8 cellular contexts compared by ENCODE assay signal in genomic region chr2:20666114-20666363, GRCh38. TPM values are rescaled to one million over a fixed set of nuclear protein-coding genes. Genes with fewer than 3 reads are reported as not detected.
DNase-seq lines count a peak whose midpoint lies in the region; ATAC-seq and TF ChIP-seq lines count a peak whose summit lies in the region.

No MANE protein-coding gene starts in this region.

- POLR2A ChIA-PET in activated CD8-positive, alpha-beta T cell treated with anti-CD3 and anti-CD28 coated beads for 36 hours (lab: Charles Lee), result interaction anchor here (1.5 to 1.6 kb wide), 2 partner anchors 9 to 10 kb away, joined by 3 to 7 read pairs; no protein-coding TSS in a partner anchor

- no peaks in the 10 kb centered on the region for H3K9me3 ChIP-seq in thoracic aorta

- TF ChIP-seq CTCF in activated CD8-positive, alpha-beta T cell treated with anti-CD3 and anti-CD28 coated beads for 36 hours (IDR thresholded peaks at IDR 0.05), result no peak
- TF ChIP-seq CTCF in thoracic aorta (IDR thresholded peaks at IDR 0.05), result no peak

- peaks cover 91% of the 10 kb centered on the region for H3K27me3 Mint-ChIP-seq in activated T-cell treated with anti-CD3 and anti-CD28 coated beads, Interleukin-2, amount 50 U/mL, for 24 hours
- H3K27me3 Mint-ChIP-seq in activated CD8-positive, alpha-beta T cell treated with anti-CD3 and anti-CD28 coated beads for 36 hours, result peaks cover 69% of the 10 kb centered on the region
- peaks cover 23 to 34% (median 26%) of the 10 kb centered on the region in 3 donors for H3K27me3 Mint-ChIP-seq in immature natural killer cell (ENCODE audit: low read depth in 3 of 3)

- H3K4me3 Mint-ChIP-seq in activated T-cell treated with anti-CD3 and anti-CD28 coated beads, Interleukin-2, amount 50 U/mL, for 24 hours, result peak overlapping the region; percentile 69
- H3K4me3 Mint-ChIP-seq in activated CD8-positive, alpha-beta T cell treated with anti-CD3 and anti-CD28 coated beads for 36 hours, result peak overlapping the region; percentile 63
- H3K4me3 Mint-ChIP-seq in immature natural killer cell, result peak overlapping the region; percentile 75 to 84 (median 80)

- H3K27ac Mint-ChIP-seq in activated T-cell treated with anti-CD3 and anti-CD28 coated beads, Interleukin-2, amount 50 U/mL, for 24 hours, result no peak overlapping the region
- no peak overlapping the region for H3K27ac Mint-ChIP-seq in activated CD8-positive, alpha-beta T cell treated with anti-CD3 and anti-CD28 coated beads for 36 hours
- no peak overlapping the region for H3K27ac Mint-ChIP-seq in immature natural killer cell

- H3K4me1 Mint-ChIP-seq in activated T-cell treated with anti-CD3 and anti-CD28 coated beads, Interleukin-2, amount 50 U/mL, for 24 hours (ENCODE audit: low read depth), result peaks cover 23% of the 10 kb centered on the region
- peaks cover 16% of the 10 kb centered on the region for H3K4me1 Mint-ChIP-seq in activated CD8-positive, alpha-beta T cell treated with anti-CD3 and anti-CD28 coated beads for 36 hours (ENCODE audit: low read depth)
- H3K4me1 Mint-ChIP-seq in immature natural killer cell, result peaks cover 11 to 12% of the 10 kb centered on the region in 2 donors

- peak overlapping the region; percentile 99 for H3K27ac ChIP-seq in thoracic aorta

- H3K4me3 ChIP-seq in thoracic aorta, result peak overlapping the region; percentile 88

- peaks cover 6% of the 10 kb centered on the region for H3K36me3 ChIP-seq in thoracic aorta

- intact Hi-C loops in activated CD8-positive, alpha-beta T cell treated with anti-CD3 and anti-CD28 coated beads for 36 hours (cut with micrococcal nuclease), result no loop called here

- H3K27me3 ChIP-seq in thoracic aorta (replicated peaks; ENCODE audit: insufficient read depth), result no peaks in the 10 kb centered on the region

- CTCF ChIA-PET in activated CD8-positive, alpha-beta T cell treated with anti-CD3 and anti-CD28 coated beads for 36 hours (lab: Charles Lee), result interaction anchor here (0.7 to 1.5 kb wide), 8 partner anchors 10 to 297 kb away, joined by 3 to 14 read pairs (median 4); no protein-coding TSS in a partner anchor

- DNase-seq in activated T-cell treated with anti-CD3 and anti-CD28 coated beads, Interleukin-2, amount 50 U/mL, for 24 hours, result no peak
- no peak for DNase-seq in activated T-cell treated with anti-CD3 and anti-CD28 coated beads, Interleukin-2, amount 50 U/mL, for 48 hours
- no peak for DNase-seq in activated CD8-positive, alpha-beta T cell treated with anti-CD3 and anti-CD28 coated beads for 36 hours
- DNase-seq in immature natural killer cell (no peak), thoracic aorta (ENCODE audit: low spot score) (no peak), OCI-M1 (lab: John Stamatoyannopoulos, UW) (no peak)

- H3K4me1 ChIP-seq in thoracic aorta (ENCODE audit: control insufficient read depth in 1 of 2, low read depth in 2 of 2), result peaks cover 3 to 59% of the 10 kb centered on the region in 2 donors

- ATAC-seq in activated CD8-positive, alpha-beta T cell treated with anti-CD3 and anti-CD28 coated beads for 36 hours, result peak; percentile 8
- ATAC-seq in thoracic aorta (ENCODE audit: insufficient number of reproducible peaks, low FRiP score, low read depth) (no peak), HG02571 (IDR thresholded peaks at IDR 0.05; ENCODE audit: unreplicated experiment) (no peak), HG02938 (IDR thresholded peaks at IDR 0.05; ENCODE audit: unreplicated experiment) (no peak)

- H3K36me3 Mint-ChIP-seq in activated T-cell treated with anti-CD3 and anti-CD28 coated beads, Interleukin-2, amount 50 U/mL, for 24 hours (ENCODE audit: low read depth), result no peaks in the 10 kb centered on the region
- no peaks in the 10 kb centered on the region for H3K36me3 Mint-ChIP-seq in activated CD8-positive, alpha-beta T cell treated with anti-CD3 and anti-CD28 coated beads for 36 hours (ENCODE audit: low read depth)
- no peaks in the 10 kb centered on the region for H3K36me3 Mint-ChIP-seq in immature natural killer cell

- H3K9me3 Mint-ChIP-seq in activated T-cell treated with anti-CD3 and anti-CD28 coated beads, Interleukin-2, amount 50 U/mL, for 24 hours, result no peaks in the 10 kb centered on the region
- no peaks in the 10 kb centered on the region for H3K9me3 Mint-ChIP-seq in activated CD8-positive, alpha-beta T cell treated with anti-CD3 and anti-CD28 coated beads for 36 hours
- H3K9me3 Mint-ChIP-seq in immature natural killer cell, result no peaks in the 10 kb centered on the region

RNA-seq across cellular contexts. Expression of gene GDF7, which starts 0.9 kb away (rescaled TPM):
- not detected for total RNA-seq in activated CD8-positive, alpha-beta T cell treated with anti-CD3 and anti-CD28 coated beads for 36 hours
- not detected for polyA plus RNA-seq in immature natural killer cell
- total RNA-seq in thoracic aorta, result 10 to 100 TPM; 39.7 to 40.7 TPM

RNA-seq across cellular contexts. Expression of gene HS1BP3, which starts 15.1 kb away (rescaled TPM):
- 1 to 10 TPM; 6.5 to 7.9 TPM for total RNA-seq in activated CD8-positive, alpha-beta T cell treated with anti-CD3 and anti-CD28 coated beads for 36 hours
- 10 to 100 TPM; 19.2 to 31.1 (median 25.3) TPM for polyA plus RNA-seq in immature natural killer cell
- 10 to 100 TPM; 40.7 to 65.8 TPM for total RNA-seq in thoracic aorta

Comparison
In these comparisons a context has a peak if more than half of its experiments do, and no peak if none do; other contexts are left out.
1. RNA of gene GDF7, which starts 0.9 kb away (total RNA-seq): 39.7 to 40.7 TPM in thoracic aorta; not detected in activated CD8-positive, alpha-beta T cell treated with anti-CD3 and anti-CD28 coated beads for 36 hours; every median in the first group is over 10 times any median in the second.
2. RNA of gene HS1BP3, which starts 15.1 kb away (total RNA-seq): 40.7 to 65.8 TPM in thoracic aorta; 6.5 to 7.9 TPM in activated CD8-positive, alpha-beta T cell treated with anti-CD3 and anti-CD28 coated beads for 36 hours; every median in the first group is over 4 times any median in the second.
3. Peak in every context shown above with its lines, with median percentiles within 50 percentile points of each other: H3K4me3 Mint-ChIP-seq.